Comparison of ENCODE assay signal across 29 cellular contexts in genomic region chr11:45644981-45645889, GRCh38. TPM values are rescaled to one million over a fixed set of nuclear protein-coding genes. Genes with fewer than 3 reads are reported as not detected.
"Had no signal": no experiment of that assay in that cellular context is flagged by ENCODE, and none has a peak within 500 bp of the region (broad histone marks: within the 10 kb centered on the region; RNA-seq: fewer than 3 reads in every experiment).

No MANE protein-coding gene starts in this region.

- H3K36me3 Mint-ChIP-seq: immature natural killer cell; stimulated activated effector memory CD8-positive, alpha-beta T cell treated with anti-CD3 and anti-CD28 coated beads, Interleukin-12 subunit alpha, Interleukin-12 subunit beta, amount 100 ng/mL, for 72 hours had no signal

- H3K4me3 ChIP-seq: coronary artery, ovary, prostate gland, skin epidermis, thyroid gland, upper lobe of left lung had no signal

- DNase-seq: activated CD4-positive, alpha-beta T cell treated with anti-CD3 and anti-CD28 coated beads for 36 hours; activated CD4-positive, alpha-beta T cell treated with anti-CD3 and anti-CD28 coated beads, Interleukin-2, amount 50 U/mL, for 4 hours; activated CD4-positive, CD25-positive, alpha-beta regulatory T cell; activated gamma-delta T cell; activated naive CD4-positive, alpha-beta T cell treated with anti-CD3 and anti-CD28 coated beads, Interleukin-2, amount 50 U/mL, for 16 hours; amniotic stem cell; brain microvascular endothelial cell; effector memory CD8-positive, alpha-beta T cell; foreskin fibroblast; hippocampal formation; immature natural killer cell; kidney; left colon; mammary epithelial cell; midbrain; ovary; retina; stimulated activated CD4-positive, alpha-beta T cell treated with anti-CD3 and anti-CD28 coated beads, Interleukin-4, amount 100 ng/mL, for 24 hours; stimulated activated naive CD8-positive, alpha-beta T cell treated with anti-CD3 and anti-CD28 coated beads, Interleukin-15, amount 100 ng/mL, for 72 hours; upper lobe of left lung had no signal

- H3K27ac ChIP-seq: brain microvascular endothelial cell, coronary artery, ovary, prostate gland, skin epidermis, thyroid gland, upper lobe of left lung had no signal

- H3K9me3 ChIP-seq: ovary, prostate gland, thyroid gland, upper lobe of left lung had no signal

- H3K27ac Mint-ChIP-seq: activated CD4-positive, alpha-beta T cell treated with anti-CD3 and anti-CD28 coated beads for 36 hours; effector memory CD8-positive, alpha-beta T cell; immature natural killer cell; stimulated activated effector memory CD8-positive, alpha-beta T cell treated with anti-CD3 and anti-CD28 coated beads, Interleukin-12 subunit alpha, Interleukin-12 subunit beta, amount 100 ng/mL, for 72 hours; stimulated activated naive CD8-positive, alpha-beta T cell treated with anti-CD3 and anti-CD28 coated beads, Interleukin-15, amount 100 ng/mL, for 72 hours had no signal

- ATAC-seq: activated CD4-positive, alpha-beta T cell treated with anti-CD3 and anti-CD28 coated beads for 36 hours; effector memory CD8-positive, alpha-beta T cell; naive thymus-derived CD8-positive, alpha-beta T cell; sciatic nerve; stimulated activated effector memory CD8-positive, alpha-beta T cell treated with anti-CD3 and anti-CD28 coated beads, Interleukin-12 subunit alpha, Interleukin-12 subunit beta, amount 100 ng/mL, for 72 hours; stimulated activated naive CD8-positive, alpha-beta T cell treated with anti-CD3 and anti-CD28 coated beads, Interleukin-15, amount 100 ng/mL, for 72 hours had no signal

- H3K36me3 ChIP-seq: brain microvascular endothelial cell, ovary, prostate gland had no signal

- FAIRE-seq: astrocyte, kidney had no signal

- H3K4me1 Mint-ChIP-seq: stimulated activated effector memory CD8-positive, alpha-beta T cell treated with anti-CD3 and anti-CD28 coated beads, Interleukin-12 subunit alpha, Interleukin-12 subunit beta, amount 100 ng/mL, for 72 hours; stimulated activated naive CD8-positive, alpha-beta T cell treated with anti-CD3 and anti-CD28 coated beads, Interleukin-15, amount 100 ng/mL, for 72 hours had no signal

- H3K4me1 ChIP-seq: prostate gland had no signal

- H3K27me3 ChIP-seq: brain microvascular endothelial cell, ovary, thyroid gland, upper lobe of left lung had no signal

- H3K4me3 Mint-ChIP-seq: activated CD4-positive, alpha-beta T cell treated with anti-CD3 and anti-CD28 coated beads for 36 hours; effector memory CD8-positive, alpha-beta T cell; immature natural killer cell; naive thymus-derived CD8-positive, alpha-beta T cell; neural crest cell; stimulated activated effector memory CD8-positive, alpha-beta T cell treated with anti-CD3 and anti-CD28 coated beads, Interleukin-12 subunit alpha, Interleukin-12 subunit beta, amount 100 ng/mL, for 72 hours; stimulated activated naive CD8-positive, alpha-beta T cell treated with anti-CD3 and anti-CD28 coated beads, Interleukin-15, amount 100 ng/mL, for 72 hours had no signal

- H3K9me3 Mint-ChIP-seq: effector memory CD8-positive, alpha-beta T cell; immature natural killer cell; stimulated activated effector memory CD8-positive, alpha-beta T cell treated with anti-CD3 and anti-CD28 coated beads, Interleukin-12 subunit alpha, Interleukin-12 subunit beta, amount 100 ng/mL, for 72 hours had no signal

RNA-seq across cellular contexts. Expression of gene CHST1, which starts 20.2 kb away (rescaled TPM):
- total RNA-seq: naive thymus-derived CD8-positive, alpha-beta T cell had no signal
- polyA plus RNA-seq: naive thymus-derived CD8-positive, alpha-beta T cell had no signal
